ENCODE assay signal across 8 cellular contexts in genomic region chr11:57792870-57793269, GRCh38. TPM values are rescaled to one million over a fixed set of nuclear protein-coding genes. Genes with fewer than 3 reads are reported as not detected.
DNase-seq lines count a peak whose midpoint lies in the region; ATAC-seq, FAIRE-seq and TF ChIP-seq lines count a peak whose summit lies in the region.

No MANE protein-coding gene starts in this region.

- peak overlapping the region; percentile 55; the same call in 1 of the 2 replicates for H3K4me3 ChIP-seq in GM08714 (ENCODE audit: low read length)
- H3K4me3 ChIP-seq in dorsolateral prefrontal cortex: peak overlapping the region in 4 of 59 donors; percentile 2 to 12 (median 5)
- H3K4me3 ChIP-seq in pancreas: peak overlapping the region in 1 of 4 donors; percentile 23

- ATAC-seq in pancreas: peak in 3 of 4 donors; percentile 48 to 76 (median 69)
- ATAC-seq in activated CD4-positive, CD25-positive, alpha-beta regulatory T cell treated with anti-CD3 and anti-CD28 coated beads, Interleukin-2, amount 50 U/mL, for 24 hours: no peak
- ATAC-seq in GM19324 (IDR thresholded peaks at IDR 0.05; ENCODE audit: low FRiP score, unreplicated experiment): no peak

- FAIRE-seq in pancreas (lab: Jason Lieb, UNC): no peak

- intact Hi-C loops in dorsolateral prefrontal cortex (cut with DNase I) (loop anchor here in 1 of 2 donors (5.0 to 10.0 kb wide), 3 partner anchors 48 to 228 kb away; partner anchors contain the start of genes SELENOH, UBE2L6 and ZDHHC5), pancreas (cut with DNase I) (no loop called here)

- peaks cover 6 to 30% (median 19%) of the 10 kb centered on the region in 3 donors for H3K36me3 ChIP-seq in pancreas

- peak overlapping the region in 40 of 59 donors; percentile 4 to 76 (median 47) for H3K27ac ChIP-seq in dorsolateral prefrontal cortex
- peak overlapping the region in 2 of 4 donors; percentile 50 to 64 for H3K27ac ChIP-seq in pancreas

- TF ChIP-seq CTCF in dorsolateral prefrontal cortex (IDR thresholded peaks at IDR 0.05 in 54 of 56, conservative IDR thresholded peaks at IDR 0.05 in 2 of 56; ENCODE audit: low read depth in 1 of 56, partially characterized antibody in 56 of 56): no peak
- TF ChIP-seq CTCF in pancreas (IDR thresholded peaks at IDR 0.05): no peak

- H3K27me3 ChIP-seq in dorsolateral prefrontal cortex (no peaks in the 10 kb centered on the region), pancreas (no peaks in the 10 kb centered on the region)

- peak; percentile 83 for DNase-seq in MV-4-11 (lab: John Stamatoyannopoulos, UW)
- no peak for DNase-seq in dorsolateral prefrontal cortex
- no peak for DNase-seq in pancreas
- DNase-seq in T-helper 9 cell: no peak
- DNase-seq in NK-92 (lab: John Stamatoyannopoulos, UW; ENCODE audit: unreplicated experiment): no peak

- no peaks in the 10 kb centered on the region for H3K9me3 ChIP-seq in pancreas

- H3K4me1 ChIP-seq in pancreas: peaks cover 21 to 45% (median 29%) of the 10 kb centered on the region in 3 donors

RNA-seq across cellular contexts. Expression of gene CTNND1, which starts 31.3 kb away (rescaled TPM):
- total RNA-seq in dorsolateral prefrontal cortex (100 to 1,000 TPM in 112 of 120 experiments, 10 to 100 TPM in 8; 92.0 to 159 (median 119) TPM), pancreas (100 to 1,000 TPM; 113 to 203 (median 131) TPM)
- polyA plus RNA-seq in pancreas: 10 to 100 TPM; 42.7 to 73.1 TPM

RNA-seq across cellular contexts. Expression of gene BTBD18, which starts 41.3 kb away (rescaled TPM):
- total RNA-seq in dorsolateral prefrontal cortex (not detected), pancreas (not detected)
- under 1 TPM in 1 of 2 donors, not detected in 1; 0.05 TPM for polyA plus RNA-seq in pancreas

RNA-seq across cellular contexts. Expression of gene SELENOH, which starts 51.6 kb away (rescaled TPM):
- 100 to 1,000 TPM in 43 of 120 experiments, 10 to 100 TPM in 77; 48.0 to 151 (median 93.6) TPM for total RNA-seq in dorsolateral prefrontal cortex
- total RNA-seq in pancreas: 10 to 100 TPM; 32.1 to 65.3 (median 56.0) TPM
- 10 to 100 TPM; 62.9 to 96.4 TPM for polyA plus RNA-seq in pancreas

Comparison
In these comparisons a context has a peak if more than half of its experiments do, and no peak if none do; other contexts are left out.
1. ATAC-seq: peak in pancreas (3 of 4); none in activated CD4-positive, CD25-positive, alpha-beta regulatory T cell treated with anti-CD3 and anti-CD28 coated beads, Interleukin-2, amount 50 U/mL, for 24 hours (0 of 2) and GM19324 (single experiment).